In the genomic region with DNA sequence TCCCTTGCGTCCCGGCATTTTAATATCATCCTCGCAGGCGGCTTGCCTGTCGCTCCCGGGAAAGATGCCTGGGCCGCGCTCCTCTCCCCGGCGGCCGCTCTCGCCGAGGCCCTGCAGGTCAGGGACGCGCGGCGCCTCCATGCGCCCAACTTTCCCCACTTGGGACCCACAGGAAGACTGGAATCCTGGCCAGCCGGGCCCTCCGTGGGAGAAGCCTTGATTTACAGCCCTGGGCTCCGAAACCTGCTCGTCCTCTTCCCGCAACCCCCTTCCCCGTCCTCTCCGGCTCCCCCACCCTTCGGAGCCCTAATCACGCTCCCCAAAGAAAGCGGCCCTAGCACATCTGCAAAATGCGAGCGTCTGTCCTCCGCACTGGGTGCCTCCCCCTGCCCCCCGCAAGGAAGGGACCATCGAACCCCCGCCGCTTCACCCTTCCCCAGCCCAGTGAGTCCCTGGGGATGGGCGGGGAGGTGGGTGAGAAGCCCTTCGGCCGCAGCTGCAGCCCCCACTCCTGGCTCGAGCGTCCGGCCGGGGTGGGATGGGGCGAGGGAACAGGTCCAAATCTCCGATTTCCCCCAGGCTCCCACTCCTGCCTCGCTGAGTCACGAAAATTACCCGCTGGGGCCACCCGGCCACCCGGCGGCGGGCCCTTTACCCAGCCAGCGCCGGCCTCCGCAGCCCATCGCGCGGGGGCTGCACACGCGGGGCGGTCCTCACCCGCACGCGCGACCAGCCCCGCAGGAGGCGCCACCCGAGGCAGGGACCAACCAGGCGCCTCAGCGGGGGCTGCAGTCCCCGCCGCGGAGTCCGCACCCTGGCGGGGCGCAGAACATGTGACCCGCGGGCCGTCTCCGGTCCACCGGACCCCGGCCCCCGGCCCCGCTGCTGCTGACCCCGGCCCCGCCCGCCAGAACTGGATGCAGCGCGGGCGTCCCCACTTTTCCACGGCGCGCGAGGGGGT, we compare ENCODE assay signal across 8 cellular contexts. TPM values are rescaled to one million over a fixed set of nuclear protein-coding genes. Genes with fewer than 3 reads are reported as not detected.
A peak's percentile ranks its signal among the peaks of the same experiment; 100 is the strongest.
DNase-seq lines count a peak whose midpoint lies in the region; ATAC-seq and TF ChIP-seq lines count a peak whose summit lies in the region.

No MANE protein-coding gene starts in this region.

- DNase-seq in activated B cell treated with CpG ODN at 0.5 μM for 24 hours (no peak), right atrium auricular region (ENCODE audit: low spot score) (no peak), gastrocnemius medialis (no peak), NCI-H1694 (lab: John Stamatoyannopoulos, UW) (no peak), UCSD-AML1 (lab: John Stamatoyannopoulos, UW; ENCODE audit: unreplicated experiment) (no peak)
- no peak for DNase-seq in activated naive CD4-positive, alpha-beta T cell (lab: John Stamatoyannopoulos, UW)

- CTCF ChIA-PET in activated B cell treated with CpG ODN at 0.5 μM for 24 hours (lab: Charles Lee): no interaction called here

- no peak for TF ChIP-seq POLR2A in gastrocnemius medialis (IDR thresholded peaks at IDR 0.05)

- H3K36me3 Mint-ChIP-seq in activated B cell treated with CpG ODN at 0.5 μM for 24 hours (ENCODE audit: low read depth): no peaks in the 10 kb centered on the region

- H3K27ac Mint-ChIP-seq in activated B cell treated with CpG ODN at 0.5 μM for 24 hours: no peak overlapping the region

- in situ Hi-C loops in gastrocnemius medialis (cut with MboI; ENCODE audit: low sequenced_read_pairs in 4 of 4): no loop called here

- peaks cover 0 to 13% of the 10 kb centered on the region in 2 donors for H3K4me1 ChIP-seq in right atrium auricular region
- peaks cover 0 to 4% of the 10 kb centered on the region in 2 donors for H3K4me1 ChIP-seq in gastrocnemius medialis

- H3K4me3 ChIP-seq in GM12875 (ENCODE audit: low read depth, low read length) (peak overlapping the region; percentile 26), right atrium auricular region (peak overlapping the region; percentile 85 to 91), gastrocnemius medialis (peak overlapping the region; percentile 59 to 85 (median 76))

- H3K27ac ChIP-seq in right atrium auricular region: peak overlapping the region; percentile 80 to 92
- H3K27ac ChIP-seq in gastrocnemius medialis: peak overlapping the region; percentile 85 to 96 (median 94)

- POLR2A ChIA-PET in activated B cell treated with CpG ODN at 0.5 μM for 24 hours (lab: Charles Lee): no interaction called here

- peaks cover 49% of the 10 kb centered on the region for H3K27me3 Mint-ChIP-seq in activated B cell treated with CpG ODN at 0.5 μM for 24 hours

- H3K4me1 Mint-ChIP-seq in activated B cell treated with CpG ODN at 0.5 μM for 24 hours: peaks cover 5% of the 10 kb centered on the region

- H3K9me3 ChIP-seq in right atrium auricular region (no peaks in the 10 kb centered on the region), gastrocnemius medialis (no peaks in the 10 kb centered on the region)

- intact Hi-C loops in activated B cell treated with CpG ODN at 0.5 μM for 24 hours (cut with micrococcal nuclease) (loop anchor here (2.0 kb wide), 1 partner anchor 433 kb away; no protein-coding TSS in a partner anchor), gastrocnemius medialis (cut with DNase I; ENCODE audit: low total_unique reads) (loop anchor here (2.0 to 10.0 kb wide), 4 partner anchors 46 to 1303 kb away; partner anchors contain the start of genes PDZD8 and RAB11FIP2)

- TF ChIP-seq CTCF in GM12875 (IDR thresholded peaks at IDR 0.05; ENCODE audit: borderline replicate concordance, insufficient read depth, low read depth, low read length): no peak
- TF ChIP-seq CTCF in activated B cell treated with CpG ODN at 0.5 μM for 24 hours (IDR thresholded peaks at IDR 0.05): no peak
- peak in 1 of 2 donors; percentile 39 for TF ChIP-seq CTCF in right atrium auricular region (IDR thresholded peaks at IDR 0.05)
- TF ChIP-seq CTCF in gastrocnemius medialis (IDR thresholded peaks at IDR 0.05 in 4 of 5, conservative IDR thresholded peaks at IDR 0.05 in 1 of 5): no peak

- H3K4me3 Mint-ChIP-seq in activated B cell treated with CpG ODN at 0.5 μM for 24 hours: peak overlapping the region; percentile 64

- H3K36me3 ChIP-seq in right atrium auricular region (no peaks in the 10 kb centered on the region), gastrocnemius medialis (no peaks in the 10 kb centered on the region)

- H3K27me3 ChIP-seq in right atrium auricular region (no peaks in the 10 kb centered on the region), gastrocnemius medialis (no peaks in the 10 kb centered on the region)

- H3K9me3 Mint-ChIP-seq in activated B cell treated with CpG ODN at 0.5 μM for 24 hours: no peaks in the 10 kb centered on the region

- ATAC-seq in HG02759 (IDR thresholded peaks at IDR 0.05; ENCODE audit: unreplicated experiment) (peak; percentile 11), activated B cell treated with CpG ODN at 0.5 μM for 24 hours (ENCODE audit: low read depth) (no peak), gastrocnemius medialis (peak; percentile 17 to 18)

RNA-seq across cellular contexts. Expression of gene HSPA12A, which starts 0.7 kb away (rescaled TPM):
- 4.0 and 5.1 TPM in 2 replicates for total RNA-seq in activated B cell treated with CpG ODN at 0.5 μM for 24 hours
- 10 to 100 TPM; 10.1 to 11.5 TPM for total RNA-seq in right atrium auricular region
- total RNA-seq in gastrocnemius medialis: 1 to 10 TPM; 4.5 to 6.0 (median 4.9) TPM

Comparison
In these comparisons a context has a peak if more than half of its experiments do, and no peak if none do; other contexts are left out.
1. H3K4me3 ChIP-seq: peak in every context shown above with its lines; median percentile 88 in right atrium auricular region; 76 in gastrocnemius medialis; 26 in GM12875.